In genomic region chrX:69285881-69286545, GRCh38 we compare ENCODE assay signal across 8 cellular contexts.
DNase-seq lines count a peak whose midpoint lies in the region; ATAC-seq, FAIRE-seq and TF ChIP-seq lines count a peak whose summit lies in the region.

No MANE protein-coding gene starts in this region.

- in situ Hi-C loops in K562 (cut with MboI), result loop anchor here (25.0 kb wide), 1 partner anchor 1099 kb away; no protein-coding TSS in a partner anchor

- POLR2A ChIA-PET in K562 (lab: Yijun Ruan, JAX), result no interaction called here

- no peak for TF ChIP-seq EP300 in K562 (IDR thresholded peaks at IDR 0.05; ENCODE audit: low read length)

- H3K36me3 ChIP-seq in K562 (ENCODE audit: control insufficient read depth, insufficient read depth, low read length) (no peaks in the 10 kb centered on the region), iPS-18a (ENCODE audit: control insufficient read depth, low read depth, low read length) (no peaks in the 10 kb centered on the region), smooth muscle cell (ENCODE audit: low read depth) (no peaks in the 10 kb centered on the region)

- no peak for FAIRE-seq in K562 (lab: Jason Lieb, UNC)

- WGBS in K562 (ENCODE audit: insufficient coverage, low coverage, missing lambda C conversion rate), result 0% methylated on average over 12 of the region's 31 CpGs
- WGBS in smooth muscle cell (ENCODE audit: low lambda C conversion rate), result 50% methylated on average over 29 of the region's 31 CpGs

- no peaks in the 10 kb centered on the region for H3F3A ChIP-seq in smooth muscle cell (ENCODE audit: low read depth)

- TF ChIP-seq CTCF in K562 (IDR thresholded peaks at IDR 0.05 in 2 of 3, conservative IDR thresholded peaks at IDR 0.05 in 1 of 3; ENCODE audit: insufficient read depth in 2 of 3, low read depth in 1 of 3, low read length in 3 of 3), result peak; percentile 63 to 81 (median 74)
- TF ChIP-seq CTCF in smooth muscle cell (IDR thresholded peaks at IDR 0.05; ENCODE audit: borderline replicate concordance, insufficient read depth, poor library complexity, severe bottlenecking), result peak; percentile 71

- H3K27me3 ChIP-seq in K562 (ENCODE audit: control insufficient read depth in 2 of 2, insufficient read depth in 2 of 2, low read length in 2 of 2) (peaks cover 0 to 6% of the 10 kb centered on the region in 2 experiments; a peak in 1 of 5 replicates), iPS-18a (ENCODE audit: control insufficient read depth, insufficient read depth, low read length) (peaks cover 65% of the 10 kb centered on the region), smooth muscle cell (ENCODE audit: low read depth) (no peaks in the 10 kb centered on the region)

- intact Hi-C loops in K562 (cut with micrococcal nuclease), result loop anchor here (2.0 to 5.0 kb wide), 3 partner anchors 64 to 459 kb away; no protein-coding TSS in a partner anchor

- H4K20me1 ChIP-seq in K562 (replicated peaks; ENCODE audit: control insufficient read depth, insufficient read depth, low read length), result peaks cover 7% of the 10 kb centered on the region; the same call in 1 of the 2 replicates
- no peaks in the 10 kb centered on the region for H4K20me1 ChIP-seq in smooth muscle cell (ENCODE audit: low read depth)

- TF ChIP-seq POLR2A in K562 (conservative IDR thresholded peaks at IDR 0.05), result no peak

- DNase-seq in NCI-H146 (lab: John Stamatoyannopoulos, UW) (peak; percentile 3), NCI-H146 treated with DMSO at 0.1 percent for 48 hours (lab: John Stamatoyannopoulos, UW; ENCODE audit: unreplicated experiment) (no peak), HT-29 (ENCODE audit: low spot score) (peak; percentile 52), T-helper 22 cell (ENCODE audit: low read depth) (peak; percentile 19), K562 (ENCODE audit: extremely low read depth in 1 of 4, low spot score in 3 of 4) (peak; percentile 53 to 81 (median 74)), smooth muscle cell (lab: John Stamatoyannopoulos, UW; ENCODE audit: unreplicated experiment) (peak; percentile 14)

- CTCF ChIA-PET in K562 (lab: Yijun Ruan, JAX; ENCODE audit: low intra/inter-chr PET ratio), result interaction anchor here (0.6 to 1.2 kb wide), 6 partner anchors 64 to 624 kb away, joined by 3 to 4 read pairs (median 3); no protein-coding TSS in a partner anchor

- H3K9me1 ChIP-seq in K562 (ENCODE audit: control insufficient read depth, insufficient read depth, low read length), result no peaks in the 10 kb centered on the region

- H3K4me1 ChIP-seq in K562 (replicated peaks in 1 of 2; ENCODE audit: control insufficient read depth in 2 of 2, insufficient read depth in 2 of 2, low read length in 2 of 2) (peaks cover 0 to 7% of the 10 kb centered on the region in 2 experiments; a peak in 2 of 5 replicates), iPS-18a (ENCODE audit: control insufficient read depth, low read depth, low read length) (peaks cover 31% of the 10 kb centered on the region), smooth muscle cell (ENCODE audit: low read depth) (no peaks in the 10 kb centered on the region)

- H2AFZ ChIP-seq in K562 (ENCODE audit: low read depth, low read length) (no peak overlapping the region), smooth muscle cell (ENCODE audit: low read depth) (peak overlapping the region; percentile 31)

- no TSS peak for BruUV-seq in K562 (replicated peaks; lab: Mats Ljungman, UMichigan)

- H3K27ac ChIP-seq in K562 (ENCODE audit: extremely low read depth, low read depth, low read length), result no peak overlapping the region
- no peak overlapping the region for H3K27ac ChIP-seq in iPS-18a (ENCODE audit: low read length)
- no peak overlapping the region for H3K27ac ChIP-seq in smooth muscle cell (ENCODE audit: low read depth)

- peak; percentile 96 for ATAC-seq in K562
- no peak for ATAC-seq in GM19035 (IDR thresholded peaks at IDR 0.05; ENCODE audit: unreplicated experiment)

- H3K79me2 ChIP-seq in K562 (ENCODE audit: control insufficient read depth, insufficient read depth, low read length) (no peaks in the 10 kb centered on the region), smooth muscle cell (ENCODE audit: low read depth) (no peaks in the 10 kb centered on the region)

- H3K9ac ChIP-seq in K562 (ENCODE audit: insufficient read depth in 1 of 2, low read depth in 2 of 2, low read length in 2 of 2), result no peak overlapping the region
- H3K9ac ChIP-seq in iPS-18a (ENCODE audit: low read length), result peak overlapping the region; percentile 38
- no peak overlapping the region for H3K9ac ChIP-seq in smooth muscle cell (ENCODE audit: low read depth)

- TF ChIP-seq RAD21 in K562 (CRISPR knock-in tag; conservative IDR thresholded peaks at IDR 0.05 in 1 of 2, IDR thresholded peaks at IDR 0.05 in 1 of 2), result peak; percentile 53 to 68

- no peak overlapping the region for H3K4me2 ChIP-seq in K562 (ENCODE audit: insufficient read depth, low read length)
- peak overlapping the region; percentile 83 for H3K4me2 ChIP-seq in smooth muscle cell

- no peaks in the 10 kb centered on the region for H3K9me3 ChIP-seq in K562 (replicated peaks; ENCODE audit: control insufficient read depth, insufficient read depth, low read depth, low read length)
- H3K9me3 ChIP-seq in iPS-18a (ENCODE audit: control insufficient read depth, low read depth, low read length), result no peaks in the 10 kb centered on the region
- H3K9me3 ChIP-seq in smooth muscle cell (replicated peaks; ENCODE audit: low read depth), result no peaks in the 10 kb centered on the region

- H3K4me3 ChIP-seq in K562 (no peak overlapping the region), iPS-18a (ENCODE audit: low read length) (peak overlapping the region; percentile 59), smooth muscle cell (peak overlapping the region; percentile 48)

TF ChIP-seq in K562, 482 proteins besides CTCF, POLR2A, EP300 and RAD21:
- TF ChIP-seq HMGXB4 (CRISPR knock-in tag; IDR thresholded peaks at IDR 0.05) (no peak), CXXC5 (CRISPR knock-in tag; IDR thresholded peaks at IDR 0.05) (0 out of 2 replicates have a peak, but pooled peaks have one; percentile 28), SMC3 (conservative IDR thresholded peaks at IDR 0.05; ENCODE audit: insufficient read depth, low read depth, low read length) (peak; percentile 77), DEAF1 (CRISPR knock-in tag; IDR thresholded peaks at IDR 0.05) (0 out of 2 replicates have a peak, but pooled peaks have one; percentile 32), ZNF740 (CRISPR knock-in tag; IDR thresholded peaks at IDR 0.05) (peak; percentile 91), ZNF740 (tag; IDR thresholded peaks at IDR 0.05) (0 out of 4 replicates have a peak, but pooled peaks of 1 of the 2 experiments have one; percentile 40), STAG1 (CRISPR knock-in tag; IDR thresholded peaks at IDR 0.05; ENCODE audit: borderline replicate concordance) (peak; percentile 74; the same call in 1 of the 2 replicates), RB1 (IDR thresholded peaks at IDR 0.05; ENCODE audit: low read depth) (peak; percentile 77), VEZF1 (CRISPR knock-in tag; IDR thresholded peaks at IDR 0.05) (peak; percentile 89), ZBTB8A (IDR thresholded peaks at IDR 0.05; ENCODE audit: partially characterized antibody) (no peak), EGR1 (conservative IDR thresholded peaks at IDR 0.05) (peak; percentile 60)
